Comparison of ENCODE assay signal across 16 cellular contexts in the genomic region with DNA sequence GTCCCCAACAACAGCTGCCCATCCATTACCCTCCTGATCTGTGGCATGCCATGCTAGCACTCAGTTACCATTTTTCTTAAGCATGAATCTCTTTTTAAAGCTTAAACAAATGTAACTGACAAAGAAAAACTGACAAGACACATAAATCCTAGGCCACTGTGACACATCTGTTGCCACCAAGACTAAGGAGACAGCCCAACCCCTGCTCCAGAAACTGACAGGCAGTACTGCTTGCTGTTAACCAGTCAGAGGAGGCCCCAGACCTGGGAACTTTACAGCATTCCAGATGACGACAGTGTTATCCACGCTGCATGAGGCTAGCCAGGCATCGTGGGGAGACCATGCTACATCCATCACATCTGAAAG. TPM values are rescaled to one million over a fixed set of nuclear protein-coding genes. Genes with fewer than 3 reads are reported as not detected.
DNase-seq lines count a peak whose midpoint lies in the region; ATAC-seq, FAIRE-seq and TF ChIP-seq lines count a peak whose summit lies in the region.
"Had no signal": no experiment of that assay in that cellular context is flagged by ENCODE, and none has a peak within 500 bp of the region (broad histone marks: within the 10 kb centered on the region; RNA-seq: fewer than 3 reads in every experiment).

No MANE protein-coding gene starts in this region.

- H3K9me3 Mint-ChIP-seq in stimulated activated naive B cell treated with anti-CD40 and anti-IgM and Interleukin-4, amounts not matched to agents 10 μg/mL and 1 μg/mL and 100 μg/mL, for 72 hours: no peaks in the 10 kb centered on the region
- H3K9me3 Mint-ChIP-seq: GM23338 had no signal

- H3K27me3 ChIP-seq in bronchial epithelial cell (ENCODE audit: control insufficient read depth, insufficient read depth, low read length): no peaks in the 10 kb centered on the region
- H3K27me3 ChIP-seq: BLaER1 had no signal

- FAIRE-seq in bronchial epithelial cell (lab: Jason Lieb, UNC): peak; percentile 62
- FAIRE-seq in kidney (lab: Jason Lieb, UNC): no peak
- FAIRE-seq: GM12891 had no signal

- no peak overlapping the region for H3K4me3 Mint-ChIP-seq in stimulated activated naive B cell treated with anti-CD40 and anti-IgM and Interleukin-4, amounts not matched to agents 10 μg/mL and 1 μg/mL and 100 μg/mL, for 72 hours
- H3K4me3 Mint-ChIP-seq: GM23338 had no signal

- H3K27me3 Mint-ChIP-seq in stimulated activated naive B cell treated with anti-CD40 and anti-IgM and Interleukin-4, amounts not matched to agents 10 μg/mL and 1 μg/mL and 100 μg/mL, for 72 hours: no peaks in the 10 kb centered on the region

- no peaks in the 10 kb centered on the region for H3K4me1 ChIP-seq in kidney (ENCODE audit: control insufficient read depth in 1 of 2, insufficient read depth in 1 of 2, low read depth in 1 of 2, low read length in 2 of 2)
- H3K4me1 ChIP-seq: BLaER1 had no signal

- TF ChIP-seq CTCF in bronchial epithelial cell (IDR thresholded peaks at IDR 0.05; ENCODE audit: insufficient read depth, low read length, severe bottlenecking) (no peak), kidney (IDR thresholded peaks at IDR 0.05; ENCODE audit: borderline replicate concordance, extremely low read depth, insufficient read depth) (no peak)

- H3K27ac ChIP-seq in kidney (ENCODE audit: low read depth in 2 of 2, low read length in 2 of 2): no peak overlapping the region
- H3K27ac ChIP-seq: 22Rv1, BLaER1 had no signal

- peaks cover 37 to 58% of the 10 kb centered on the region in 2 donors for H3K36me3 Mint-ChIP-seq in stimulated activated naive B cell treated with anti-CD40 and anti-IgM and Interleukin-4, amounts not matched to agents 10 μg/mL and 1 μg/mL and 100 μg/mL, for 72 hours

- peaks cover 0 to 2% of the 10 kb centered on the region in 2 donors for H3K4me1 Mint-ChIP-seq in stimulated activated naive B cell treated with anti-CD40 and anti-IgM and Interleukin-4, amounts not matched to agents 10 μg/mL and 1 μg/mL and 100 μg/mL, for 72 hours
- H3K4me1 Mint-ChIP-seq: GM23338 had no signal

- H3K36me3 ChIP-seq in bronchial epithelial cell (ENCODE audit: control insufficient read depth, insufficient read depth, low read length): peaks cover 35% of the 10 kb centered on the region
- H3K36me3 ChIP-seq in kidney (ENCODE audit: control insufficient read depth in 1 of 2, insufficient read depth in 2 of 2, low read length in 2 of 2): peaks cover 30 to 69% of the 10 kb centered on the region in 2 donors

- H3K4me3 ChIP-seq in bronchial epithelial cell (ENCODE audit: low read depth, low read length): no peak overlapping the region
- H3K4me3 ChIP-seq in kidney (ENCODE audit: low read length in 2 of 2): no peak overlapping the region
- H3K4me3 ChIP-seq: BLaER1, GM23338 had no signal

- no peak overlapping the region for H3K9ac ChIP-seq in kidney (ENCODE audit: low read length in 2 of 2)
- H3K9ac ChIP-seq: BLaER1 had no signal

- no peaks in the 10 kb centered on the region for H3K9me3 ChIP-seq in kidney (ENCODE audit: control insufficient read depth in 1 of 2, low read length in 2 of 2)
- H3K9me3 ChIP-seq: BLaER1 had no signal

- no peak overlapping the region for H3K27ac Mint-ChIP-seq in stimulated activated naive B cell treated with anti-CD40 and anti-IgM and Interleukin-4, amounts not matched to agents 10 μg/mL and 1 μg/mL and 100 μg/mL, for 72 hours
- H3K27ac Mint-ChIP-seq: GM23338 had no signal

- intact Hi-C loops in kidney (cut with DNase I): no loop called here

- DNase-seq in DMS 273 (lab: John Stamatoyannopoulos, UW; ENCODE audit: unreplicated experiment) (peak; percentile 36), DMS 273 treated with DMSO at 0.1 percent for 48 hours (lab: John Stamatoyannopoulos, UW) (no peak), OCI-M1 (lab: John Stamatoyannopoulos, UW) (peak; percentile 49), bronchial epithelial cell (ENCODE audit: low read depth) (no peak), kidney (peak; percentile 8), kidney tubule cell (ENCODE audit: low spot score) (no peak), activated gamma-delta T cell (lab: John Stamatoyannopoulos, UW) (no peak)
- no peak for DNase-seq in stimulated activated naive B cell treated with anti-CD40 and anti-IgM and Interleukin-4, amounts not matched to agents 10 μg/mL and 1 μg/mL and 100 μg/mL, for 72 hours
- DNase-seq: AML-193, DMS79, H7, IMR-90 had no signal

- ATAC-seq in stimulated activated naive B cell treated with anti-CD40 and anti-IgM and Interleukin-4, amounts not matched to agents 10 μg/mL and 1 μg/mL and 100 μg/mL, for 72 hours (replicated peaks): no peak
- ATAC-seq: GM23338 had no signal

RNA-seq across cellular contexts. Expression of a gene that starts 33.8 kb away (rescaled TPM):
- total RNA-seq in bronchial epithelial cell: 20.6 and 22.4 TPM in 2 replicates
- 26.8 TPM for total RNA-seq in kidney
- 18.5 TPM for polyA plus RNA-seq in kidney (ENCODE audit: insufficient read depth, low read depth, low replicate concordance)

RNA-seq across cellular contexts. Expression of a gene that starts 34.6 kb away (rescaled TPM):
- total RNA-seq in bronchial epithelial cell (60.8 and 61.7 TPM in 2 replicates), kidney (30.0 TPM)
- polyA plus RNA-seq in kidney (ENCODE audit: insufficient read depth, low read depth, low replicate concordance): 89.2 TPM

RNA-seq across cellular contexts. Expression of a gene that starts 49.8 kb away (rescaled TPM):
- total RNA-seq in bronchial epithelial cell (25.3 and 38.9 TPM in 2 replicates), kidney (27.1 TPM)
- 54.4 TPM for polyA plus RNA-seq in kidney (ENCODE audit: insufficient read depth, low read depth, low replicate concordance)

Comparison
In these comparisons a context has a peak if more than half of its experiments do, and no peak if none do; other contexts are left out.
1. DNase-seq: peak in DMS 273 (single experiment), OCI-M1 (single experiment) and kidney (single experiment); none in DMS 273 treated with DMSO at 0.1 percent for 48 hours (single experiment), bronchial epithelial cell (single experiment), kidney tubule cell (single experiment), activated gamma-delta T cell (single experiment) and stimulated activated naive B cell treated with anti-CD40 and anti-IgM and Interleukin-4, amounts not matched to agents 10 μg/mL and 1 μg/mL and 100 μg/mL, for 72 hours (single experiment).